In genomic region chr17:829614-830013, GRCh38 we compare ENCODE assay signal across 5 cellular contexts. TPM values are rescaled to one million over a fixed set of nuclear protein-coding genes. Genes with fewer than 3 reads are reported as not detected.
A peak's percentile ranks its signal among the peaks of the same experiment; 100 is the strongest.
DNase-seq lines count a peak whose midpoint lies in the region; ATAC-seq and TF ChIP-seq lines count a peak whose summit lies in the region.
"Not testable (repeated sequence)": the region's sequence is repeated elsewhere in the genome, so short reads cannot be mapped to it uniquely, and the experiment has no call there.

No MANE protein-coding gene starts in this region.

- not testable (repeated sequence) for ATAC-seq in CD8-positive, alpha-beta T cell; activated naive CD8-positive, alpha-beta T cell treated with anti-CD3 and anti-CD28 coated beads, Interleukin-2, amount 50 U/mL, for 24 hours; gastrocnemius medialis

- not testable (repeated sequence) for TF ChIP-seq POLR2A in gastrocnemius medialis (IDR thresholded peaks at IDR 0.05)

- not testable (repeated sequence) for H3K27ac ChIP-seq in CD8-positive, alpha-beta T cell (ENCODE audit: low read depth, low read length); neural progenitor cell
- H3K27ac ChIP-seq in gastrocnemius medialis, result peak overlapping the region in 3 of 4 donors; percentile 47 to 71 (median 52)

- peaks cover 18% of the 10 kb centered on the region for H3K79me2 ChIP-seq in neural progenitor cell (ENCODE audit: low read depth)

- not testable (repeated sequence) for H3K27me3 ChIP-seq in CD8-positive, alpha-beta T cell (ENCODE audit: insufficient read depth, low read length); neural progenitor cell; gastrocnemius medialis

- not testable (repeated sequence) for H2AFZ ChIP-seq in neural progenitor cell (replicated peaks)

- intact Hi-C loops in CD8-positive, alpha-beta T cell (cut with DNase I, micrococcal nuclease); gastrocnemius medialis (cut with DNase I; ENCODE audit: low total_unique reads): not testable (repeated sequence)

- not testable (repeated sequence) for H4K20me1 ChIP-seq in neural progenitor cell (ENCODE audit: low read depth)

- H3K27ac Mint-ChIP-seq in CD8-positive, alpha-beta T cell, result peak overlapping the region; percentile 41
- H3K27ac Mint-ChIP-seq in activated naive CD8-positive, alpha-beta T cell treated with anti-CD3 and anti-CD28 coated beads, Interleukin-2, amount 50 U/mL, for 24 hours, result peak overlapping the region; percentile 52
- peak overlapping the region; percentile 38 for H3K27ac Mint-ChIP-seq in glutamatergic neuron (ENCODE audit: unreplicated experiment)
- not testable (repeated sequence) for H3K27ac Mint-ChIP-seq in neural progenitor cell

- H3K4me1 ChIP-seq in CD8-positive, alpha-beta T cell (ENCODE audit: insufficient read depth, low read length); neural progenitor cell: not testable (repeated sequence)
- peaks cover 6 to 28% of the 10 kb centered on the region in 2 donors for H3K4me1 ChIP-seq in gastrocnemius medialis

- not testable (repeated sequence) for H3K9me3 Mint-ChIP-seq in CD8-positive, alpha-beta T cell; activated naive CD8-positive, alpha-beta T cell treated with anti-CD3 and anti-CD28 coated beads, Interleukin-2, amount 50 U/mL, for 24 hours
- H3K9me3 Mint-ChIP-seq in glutamatergic neuron (ENCODE audit: unreplicated experiment), result peaks cover 25% of the 10 kb centered on the region
- peaks cover 23% of the 10 kb centered on the region for H3K9me3 Mint-ChIP-seq in neural progenitor cell

- TF ChIP-seq CTCF in CD8-positive, alpha-beta T cell (IDR thresholded peaks at IDR 0.05); glutamatergic neuron (IDR thresholded peaks at IDR 0.05; ENCODE audit: partially characterized antibody, unreplicated experiment); neural progenitor cell (IDR thresholded peaks at IDR 0.05); gastrocnemius medialis (IDR thresholded peaks at IDR 0.05 in 4 of 5, conservative IDR thresholded peaks at IDR 0.05 in 1 of 5): not testable (repeated sequence)

- not testable (repeated sequence) for H3K4me2 ChIP-seq in neural progenitor cell

- H3K27me3 Mint-ChIP-seq in CD8-positive, alpha-beta T cell (ENCODE audit: low read depth), result peaks cover 11% of the 10 kb centered on the region
- H3K27me3 Mint-ChIP-seq in activated naive CD8-positive, alpha-beta T cell treated with anti-CD3 and anti-CD28 coated beads, Interleukin-2, amount 50 U/mL, for 24 hours; glutamatergic neuron (ENCODE audit: unreplicated experiment); neural progenitor cell (ENCODE audit: insufficient read depth, low read depth): not testable (repeated sequence)

- CTCF ChIA-PET in CD8-positive, alpha-beta T cell (lab: Charles Lee), result not testable (repeated sequence)

- not testable (repeated sequence) for H3K9ac ChIP-seq in neural progenitor cell

- in situ Hi-C loops in gastrocnemius medialis (cut with MboI; ENCODE audit: low sequenced_read_pairs in 4 of 4), result not testable (repeated sequence)

- not testable (repeated sequence) for H3K4me3 Mint-ChIP-seq in CD8-positive, alpha-beta T cell; activated naive CD8-positive, alpha-beta T cell treated with anti-CD3 and anti-CD28 coated beads, Interleukin-2, amount 50 U/mL, for 24 hours; glutamatergic neuron (ENCODE audit: unreplicated experiment)
- peak overlapping the region; percentile 60 for H3K4me3 Mint-ChIP-seq in neural progenitor cell

- H3F3A ChIP-seq in neural progenitor cell (ENCODE audit: low read depth), result not testable (repeated sequence)

- POLR2A ChIA-PET in CD8-positive, alpha-beta T cell (lab: Charles Lee), result not testable (repeated sequence)

- H3K36me3 ChIP-seq in CD8-positive, alpha-beta T cell (ENCODE audit: insufficient read depth, low read length); neural progenitor cell; gastrocnemius medialis: not testable (repeated sequence)

- H3K4me3 ChIP-seq in CD8-positive, alpha-beta T cell (ENCODE audit: low read depth, low read length); neural progenitor cell; gastrocnemius medialis: not testable (repeated sequence)

- not testable (repeated sequence) for H3K36me3 Mint-ChIP-seq in CD8-positive, alpha-beta T cell; activated naive CD8-positive, alpha-beta T cell treated with anti-CD3 and anti-CD28 coated beads, Interleukin-2, amount 50 U/mL, for 24 hours (ENCODE audit: low read depth); glutamatergic neuron (ENCODE audit: unreplicated experiment)
- H3K36me3 Mint-ChIP-seq in neural progenitor cell, result peaks cover 28% of the 10 kb centered on the region

- not testable (repeated sequence) for DNase-seq in CD8-positive, alpha-beta T cell; activated naive CD8-positive, alpha-beta T cell treated with anti-CD3 and anti-CD28 coated beads, Interleukin-2, amount 50 U/mL, for 24 hours; glutamatergic neuron; neural progenitor cell (ENCODE audit: low spot score); gastrocnemius medialis

- H3K9me3 ChIP-seq in CD8-positive, alpha-beta T cell (ENCODE audit: low read length); neural progenitor cell (ENCODE audit: low read depth); gastrocnemius medialis: not testable (repeated sequence)

- H3K4me1 Mint-ChIP-seq in CD8-positive, alpha-beta T cell (ENCODE audit: low read depth); activated naive CD8-positive, alpha-beta T cell treated with anti-CD3 and anti-CD28 coated beads, Interleukin-2, amount 50 U/mL, for 24 hours; neural progenitor cell: not testable (repeated sequence)
- H3K4me1 Mint-ChIP-seq in glutamatergic neuron (ENCODE audit: low read depth, unreplicated experiment), result peaks cover 21% of the 10 kb centered on the region

RNA-seq across cellular contexts. Expression of gene MRM3, which starts 47.5 kb away (rescaled TPM):
- total RNA-seq in CD8-positive, alpha-beta T cell, result 10 to 100 TPM; 47.4 to 49.7 TPM
- total RNA-seq in glutamatergic neuron (ENCODE audit: unreplicated experiment) (11.8 TPM), neural progenitor cell (ENCODE audit: low replicate concordance) (22.3 and 26.1 TPM in 2 replicates), gastrocnemius medialis (10 to 100 TPM; 24.2 to 58.2 (median 33.0) TPM)

RNA-seq across cellular contexts. Expression of gene GLOD4, which starts 47.5 kb away (rescaled TPM):
- 10 to 100 TPM; 80.7 to 86.2 TPM for total RNA-seq in CD8-positive, alpha-beta T cell
- total RNA-seq in glutamatergic neuron (ENCODE audit: unreplicated experiment), result 80.1 TPM
- total RNA-seq in neural progenitor cell (ENCODE audit: low replicate concordance), result 131 and 309 TPM in 2 replicates
- 10 to 100 TPM; 17.6 to 38.1 (median 22.8) TPM for total RNA-seq in gastrocnemius medialis
